23 cellular contexts compared by ENCODE assay signal in genomic region chr20:51871943-51872342, GRCh38.
DNase-seq lines count a peak whose midpoint lies in the region; FAIRE-seq and TF ChIP-seq lines count a peak whose summit lies in the region.
"Had no signal": no experiment of that assay in that cellular context is flagged by ENCODE, and none has a peak within 500 bp of the region (broad histone marks: within the 10 kb centered on the region; RNA-seq: fewer than 3 reads in every experiment).

No MANE protein-coding gene starts in this region.

- TF ChIP-seq POLR2A in GM12892 (IDR thresholded peaks at IDR 0.05; ENCODE audit: low read depth, low read length), result no peak

- H3K27me3 Mint-ChIP-seq in activated CD4-positive, alpha-beta T cell treated with anti-CD3 and anti-CD28 coated beads, Interleukin-2, amount 10 ng/mL, durations not matched to agents 24 days and 14 days, result peaks cover 2% of the 10 kb centered on the region

- H3K27ac Mint-ChIP-seq in activated CD4-positive, alpha-beta T cell treated with anti-CD3 and anti-CD28 coated beads, Interleukin-2, amount 10 ng/mL, durations not matched to agents 24 days and 14 days, result no peak overlapping the region
- H3K27ac Mint-ChIP-seq: activated CD4-positive, alpha-beta T cell treated with anti-CD3 and anti-CD28 coated beads for 36 hours; naive thymus-derived CD8-positive, alpha-beta T cell; stimulated activated naive CD8-positive, alpha-beta T cell treated with anti-CD3 and anti-CD28 coated beads, Interleukin-15, amount 100 ng/mL, for 72 hours; T-helper 1 cell treated with Interleukin-12 subunit alpha and Interleukin-12 subunit beta and Interleukin-4 antibody, amounts not matched to agents 30 μg/mL and 1 μg/mL, for 36 hours had no signal

- FAIRE-seq in GM12892 (lab: Jason Lieb, UNC), result no peak

- no peaks in the 10 kb centered on the region for H3K9me3 Mint-ChIP-seq in activated CD4-positive, alpha-beta T cell treated with anti-CD3 and anti-CD28 coated beads, Interleukin-2, amount 10 ng/mL, durations not matched to agents 24 days and 14 days
- H3K9me3 Mint-ChIP-seq: naive thymus-derived CD8-positive, alpha-beta T cell; stimulated activated naive CD8-positive, alpha-beta T cell treated with anti-CD3 and anti-CD28 coated beads, Interleukin-15, amount 100 ng/mL, for 72 hours; T-helper 1 cell treated with Interleukin-12 subunit alpha and Interleukin-12 subunit beta and Interleukin-4 antibody, amounts not matched to agents 30 μg/mL and 1 μg/mL, for 36 hours had no signal

- H3K36me3 Mint-ChIP-seq in activated CD4-positive, alpha-beta T cell treated with anti-CD3 and anti-CD28 coated beads, Interleukin-2, amount 10 ng/mL, durations not matched to agents 24 days and 14 days (ENCODE audit: low read depth), result no peaks in the 10 kb centered on the region
- H3K36me3 Mint-ChIP-seq: naive thymus-derived CD8-positive, alpha-beta T cell had no signal

- no peak overlapping the region for H3K4me3 Mint-ChIP-seq in activated CD4-positive, alpha-beta T cell treated with anti-CD3 and anti-CD28 coated beads, Interleukin-2, amount 10 ng/mL, durations not matched to agents 24 days and 14 days
- H3K4me3 Mint-ChIP-seq: activated CD4-positive, alpha-beta T cell treated with anti-CD3 and anti-CD28 coated beads for 36 hours; naive thymus-derived CD8-positive, alpha-beta T cell; stimulated activated naive CD8-positive, alpha-beta T cell treated with anti-CD3 and anti-CD28 coated beads, Interleukin-15, amount 100 ng/mL, for 72 hours; T-helper 1 cell treated with Interleukin-12 subunit alpha and Interleukin-12 subunit beta and Interleukin-4 antibody, amounts not matched to agents 30 μg/mL and 1 μg/mL, for 36 hours had no signal

- intact Hi-C loops in activated CD4-positive, alpha-beta T cell treated with anti-CD3 and anti-CD28 coated beads, Interleukin-2, amount 10 ng/mL, durations not matched to agents 24 days and 14 days (cut with micrococcal nuclease), result no loop called here

- H3K4me1 Mint-ChIP-seq in activated CD4-positive, alpha-beta T cell treated with anti-CD3 and anti-CD28 coated beads, Interleukin-2, amount 10 ng/mL, durations not matched to agents 24 days and 14 days, result no peaks in the 10 kb centered on the region
- H3K4me1 Mint-ChIP-seq: activated CD4-positive, alpha-beta T cell treated with anti-CD3 and anti-CD28 coated beads for 36 hours; naive thymus-derived CD8-positive, alpha-beta T cell; stimulated activated naive CD8-positive, alpha-beta T cell treated with anti-CD3 and anti-CD28 coated beads, Interleukin-15, amount 100 ng/mL, for 72 hours had no signal

- DNase-seq in NCI-H748 (lab: John Stamatoyannopoulos, UW; ENCODE audit: unreplicated experiment) (peak; percentile 2), NCI-H748 treated with DMSO at 0.1 percent for 48 hours (lab: John Stamatoyannopoulos, UW) (no peak), M059J (ENCODE audit: low read depth) (peak; percentile 48), left kidney (ENCODE audit: low read depth, low spot score) (peak; percentile 97), GM12892 (ENCODE audit: insufficient read length) (no peak), cortex of kidney (lab: John Stamatoyannopoulos, UW) (no peak)
- no peak for DNase-seq in activated CD4-positive, alpha-beta T cell treated with anti-CD3 and anti-CD28 coated beads, Interleukin-2, amount 10 ng/mL, durations not matched to agents 24 days and 14 days
- DNase-seq: activated CD4-positive, alpha-beta T cell treated with anti-CD3 and anti-CD28 coated beads for 36 hours; activated CD8-positive, alpha-beta memory T cell treated with anti-CD3 and anti-CD28 coated beads for 24 hours; activated naive CD4-positive, alpha-beta T cell treated with Interleukin-2 at 50 U/mL for 16 hours; activated T-cell treated with anti-CD3 and anti-CD28 coated beads, Interleukin-2, amount 50 U/mL, for 48 hours; body of pancreas; HCEC 1CT; midbrain; naive thymus-derived CD8-positive, alpha-beta T cell; NCI-H187; NCI-H82; RPMI8226; stimulated activated CD4-positive, alpha-beta T cell treated with anti-CD3 and anti-CD28 coated beads, Interleukin-1b, Interleukin-23, amount 100 ng/mL, for 48 hours; stimulated activated CD8-positive, alpha-beta memory T cell treated with anti-CD3 and anti-CD28 coated beads, Interleukin-4, amount 100 ng/mL, for 48 hours; stimulated activated naive CD8-positive, alpha-beta T cell treated with anti-CD3 and anti-CD28 coated beads, Interleukin-15, amount 100 ng/mL, for 72 hours; tibial artery had no signal

Comparison
In these comparisons a context has a peak if more than half of its experiments do, and no peak if none do; other contexts are left out.
1. DNase-seq: peak in NCI-H748 (single experiment), M059J (single experiment) and left kidney (single experiment); none in NCI-H748 treated with DMSO at 0.1 percent for 48 hours (single experiment), GM12892 (single experiment), activated CD4-positive, alpha-beta T cell treated with anti-CD3 and anti-CD28 coated beads, Interleukin-2, amount 10 ng/mL, durations not matched to agents 24 days and 14 days (single experiment) and cortex of kidney (single experiment).